In the genomic region with DNA sequence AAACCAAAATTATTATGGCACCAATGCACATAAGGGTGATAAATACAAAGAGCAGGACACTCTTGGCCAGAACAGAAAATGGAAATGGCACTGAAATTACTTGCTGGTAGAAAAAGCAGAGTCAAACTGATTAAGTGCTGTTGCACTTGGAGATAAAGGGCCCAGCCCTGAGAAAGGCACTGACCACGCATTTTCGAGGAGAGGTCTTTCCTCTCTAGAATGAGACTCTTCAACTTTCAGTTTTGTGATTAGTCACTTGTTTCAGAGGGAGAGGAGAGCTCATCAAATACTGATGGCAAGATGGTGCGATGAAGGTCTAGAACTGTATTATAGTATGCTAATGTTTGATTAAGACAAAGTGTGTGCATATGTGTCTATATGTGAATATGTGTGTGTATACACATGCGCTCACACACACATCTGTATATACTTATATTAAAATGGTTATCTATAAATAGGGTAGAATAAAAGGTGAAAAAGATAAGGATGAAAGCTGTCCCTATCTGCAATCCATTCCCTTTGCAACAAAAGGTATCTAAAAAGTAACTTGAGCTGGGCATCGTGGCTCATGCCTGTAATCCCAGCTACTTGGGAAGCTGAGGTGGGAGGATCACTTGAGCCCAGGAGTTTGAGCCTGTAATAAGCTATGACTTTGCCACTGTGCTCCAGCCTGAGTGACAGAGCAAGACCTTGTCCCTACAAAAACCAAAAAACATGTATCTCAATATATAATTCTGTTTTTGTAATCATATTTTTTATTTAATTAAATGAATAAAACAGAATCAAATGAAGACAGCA, we compare ENCODE assay signal across 13 cellular contexts. TPM values are rescaled to one million over a fixed set of nuclear protein-coding genes. Genes with fewer than 3 reads are reported as not detected.
DNase-seq lines count a peak whose midpoint lies in the region; ATAC-seq, FAIRE-seq and TF ChIP-seq lines count a peak whose summit lies in the region.
"Had no signal": no experiment of that assay in that cellular context is flagged by ENCODE, and none has a peak within 500 bp of the region (broad histone marks: within the 10 kb centered on the region; RNA-seq: fewer than 3 reads in every experiment).

No MANE protein-coding gene starts in this region.

- WGBS in upper lobe of left lung, 2 donors: 54 to 64% methylated on average over 5 of the region's 5 CpGs

- DNase-seq in GM12891 (ENCODE audit: insufficient read length, low spot score) (peak; percentile 22), GM19239 (ENCODE audit: insufficient read length, low spot score) (peak; percentile 46), HuH-7.5 (ENCODE audit: low spot score) (no peak), upper lobe of left lung (no peak), OCI-LY7 (ENCODE audit: low spot score) (no peak)
- DNase-seq in naive thymus-derived CD4-positive, alpha-beta T cell: no peak
- DNase-seq: stimulated activated CD4-positive, alpha-beta T cell treated with anti-CD3 and anti-CD28 coated beads, Interleukin-2, amount 100 ng/mL, for 48 hours had no signal

- H3K4me3 Mint-ChIP-seq in naive thymus-derived CD4-positive, alpha-beta T cell: no peak overlapping the region
- H3K4me3 Mint-ChIP-seq: B cell had no signal

- peaks cover 5 to 43% (median 17%) of the 10 kb centered on the region in 11 donors for H3K9me3 Mint-ChIP-seq in naive thymus-derived CD4-positive, alpha-beta T cell

- no peaks in the 10 kb centered on the region for H3K4me1 ChIP-seq in upper lobe of left lung
- no peaks in the 10 kb centered on the region for H3K4me1 ChIP-seq in naive thymus-derived CD4-positive, alpha-beta T cell (ENCODE audit: control insufficient read depth in 2 of 2, insufficient read depth in 2 of 2, low read length in 2 of 2)
- H3K4me1 ChIP-seq in OCI-LY7 (ENCODE audit: insufficient read depth, low read length, poor library complexity, severe bottlenecking): no peaks in the 10 kb centered on the region
- H3K4me1 ChIP-seq: breast epithelium had no signal

- FAIRE-seq in GM12891 (lab: Jason Lieb, UNC) (peak; percentile 40), GM19239 (lab: Jason Lieb, UNC) (no peak)

- no peaks in the 10 kb centered on the region for H3K36me3 ChIP-seq in upper lobe of left lung
- H3K36me3 ChIP-seq in naive thymus-derived CD4-positive, alpha-beta T cell (ENCODE audit: control insufficient read depth in 2 of 3, insufficient read depth in 3 of 3, low read length in 3 of 3): no peaks in the 10 kb centered on the region
- no peaks in the 10 kb centered on the region for H3K36me3 ChIP-seq in OCI-LY7 (ENCODE audit: insufficient read depth, low read length)
- H3K36me3 ChIP-seq: breast epithelium, thoracic aorta had no signal

- peaks cover 11 to 24% (median 22%) of the 10 kb centered on the region in 5 donors for H3K27me3 Mint-ChIP-seq in naive thymus-derived CD4-positive, alpha-beta T cell

- H3K79me2 ChIP-seq in OCI-LY7 (ENCODE audit: insufficient read depth, low read depth, low read length): no peaks in the 10 kb centered on the region

- peak; percentile 82 for ATAC-seq in HG02588 (IDR thresholded peaks at IDR 0.05; ENCODE audit: unreplicated experiment)
- ATAC-seq in HG03439 (IDR thresholded peaks at IDR 0.05; ENCODE audit: unreplicated experiment): peak; percentile 92
- no peak for ATAC-seq in upper lobe of left lung (ENCODE audit: low FRiP score in 2 of 2)
- no peak for ATAC-seq in naive thymus-derived CD4-positive, alpha-beta T cell
- ATAC-seq: SK-N-SH treated with all-trans-retinoic acid at 6 μM for 48 hours had no signal

- H4K20me1 ChIP-seq in OCI-LY7 (ENCODE audit: insufficient read depth, low read length): no peaks in the 10 kb centered on the region

- CTCF ChIA-PET in naive thymus-derived CD4-positive, alpha-beta T cell (lab: Charles Lee): no interaction called here
- CTCF ChIA-PET in OCI-LY7 (lab: Charles Lee; ENCODE audit: unreplicated experiment): no interaction called here

- H3K9me3 ChIP-seq in upper lobe of left lung (no peaks in the 10 kb centered on the region), OCI-LY7 (ENCODE audit: low read length) (0 out of 2 replicates have a peak, but pooled peaks cover 7% of the 10 kb centered on the region)
- H3K9me3 ChIP-seq in naive thymus-derived CD4-positive, alpha-beta T cell (ENCODE audit: control insufficient read depth in 2 of 3, low read length in 3 of 3): peaks cover 0 to 7% (median 0%) of the 10 kb centered on the region in 3 experiments
- H3K9me3 ChIP-seq: thoracic aorta had no signal

- TF ChIP-seq POLR2A in GM12891 (IDR thresholded peaks at IDR 0.05; ENCODE audit: low read depth, low read length) (no peak), upper lobe of left lung (IDR thresholded peaks at IDR 0.05) (no peak)

- H2AFZ ChIP-seq in OCI-LY7 (ENCODE audit: low read length): no peak overlapping the region

- no peak overlapping the region for H3K4me2 ChIP-seq in OCI-LY7 (ENCODE audit: low read length)

- H3K4me1 Mint-ChIP-seq in naive thymus-derived CD4-positive, alpha-beta T cell: peaks cover 0 to 8% (median 0%) of the 10 kb centered on the region in 7 donors
- H3K4me1 Mint-ChIP-seq: B cell had no signal

- BruUV-seq in OCI-LY7 (replicated peaks; lab: Mats Ljungman, UMichigan): no TSS peak

- H3K27me3 ChIP-seq in upper lobe of left lung: no peaks in the 10 kb centered on the region
- peaks cover 0 to under 1% of the 10 kb centered on the region in 2 donors for H3K27me3 ChIP-seq in naive thymus-derived CD4-positive, alpha-beta T cell (ENCODE audit: control insufficient read depth in 2 of 2, insufficient read depth in 2 of 2, low read length in 2 of 2)
- H3K27me3 ChIP-seq: breast epithelium had no signal

- no peak for TF ChIP-seq CTCF in upper lobe of left lung (IDR thresholded peaks at IDR 0.05)
- TF ChIP-seq CTCF in OCI-LY7 (conservative IDR thresholded peaks at IDR 0.05; ENCODE audit: low read length): no peak

- H3K36me3 Mint-ChIP-seq in naive thymus-derived CD4-positive, alpha-beta T cell: peaks cover 0 to 13% (median 5%) of the 10 kb centered on the region in 5 donors

- intact Hi-C loops in naive thymus-derived CD4-positive, alpha-beta T cell (cut with micrococcal nuclease): no loop called here
- intact Hi-C loops in OCI-LY7 (cut with micrococcal nuclease; ENCODE audit: unreplicated experiment): no loop called here

- H3K27ac ChIP-seq in upper lobe of left lung: no peak overlapping the region
- no peak overlapping the region for H3K27ac ChIP-seq in naive thymus-derived CD4-positive, alpha-beta T cell (ENCODE audit: low read depth, low read length)
- H3K27ac ChIP-seq in OCI-LY7 (ENCODE audit: low read depth, low read length, poor library complexity, severe bottlenecking): no peak overlapping the region
- H3K27ac ChIP-seq: breast epithelium, thoracic aorta had no signal

- POLR2A ChIA-PET in naive thymus-derived CD4-positive, alpha-beta T cell (lab: Charles Lee): no interaction called here
- POLR2A ChIA-PET in OCI-LY7 (lab: Charles Lee): interaction anchor here (1.2 to 1.8 kb wide), 3 partner anchors 8 to 34 kb away, joined by 3 to 6 read pairs (median 3); no protein-coding TSS in a partner anchor

- no peaks in the 10 kb centered on the region for H3K9me2 ChIP-seq in OCI-LY7 (ENCODE audit: insufficient read depth, low read length)

- no peak overlapping the region for H3K27ac Mint-ChIP-seq in naive thymus-derived CD4-positive, alpha-beta T cell
- H3K27ac Mint-ChIP-seq: B cell had no signal

- TF ChIP-seq EP300 in upper lobe of left lung (IDR thresholded peaks at IDR 0.05): no peak

- no peak overlapping the region for H3K4me3 ChIP-seq in upper lobe of left lung
- H3K4me3 ChIP-seq in naive thymus-derived CD4-positive, alpha-beta T cell (ENCODE audit: low read length): no peak overlapping the region
- no peak overlapping the region for H3K4me3 ChIP-seq in OCI-LY7 (ENCODE audit: low read depth, low read length, poor library complexity, severe bottlenecking)
- H3K4me3 ChIP-seq: breast epithelium, thoracic aorta had no signal

TF ChIP-seq in GM12891, 5 proteins besides CTCF, POLR2A, EP300 and RAD21:
- TF ChIP-seq SPI1 (IDR thresholded peaks at IDR 0.05; ENCODE audit: low read depth, low read length) (no peak), PAX5 (IDR thresholded peaks at IDR 0.05; ENCODE audit: insufficient read depth, low read length, severe bottlenecking) (no peak), POLR2AphosphoS5 (IDR thresholded peaks at IDR 0.05; ENCODE audit: low read depth, low read length) (no peak), TAF1 (IDR thresholded peaks at IDR 0.05; ENCODE audit: low read depth, low read length) (no peak), POU2F2 (IDR thresholded peaks at IDR 0.05; ENCODE audit: low read depth, low read length) (no peak)
TF ChIP-seq in GM12891: peak in this region for 0.

RNA-seq across cellular contexts. Expression of gene ZDBF2, which starts 48.8 kb away (rescaled TPM):
- polyA plus RNA-seq in GM12891 (2012; ENCODE audit: low read depth, missing spikeins): 4.7 TPM
- 10 to 100 TPM in 1 of 6 donors, 1 to 10 TPM in 5; 2.2 to 11.7 (median 6.2) TPM for total RNA-seq in upper lobe of left lung
- total RNA-seq in naive thymus-derived CD4-positive, alpha-beta T cell: 10 to 100 TPM in 4 of 5 experiments, 1 to 10 TPM in 1; 9.1 to 22.4 (median 16.0) TPM
- 1 to 10 TPM; 4.4 to 6.7 TPM for polyA plus RNA-seq in naive thymus-derived CD4-positive, alpha-beta T cell
- 13.9 and 14.0 TPM in 2 replicates for total RNA-seq in OCI-LY7 (2014; rRNA removed; shearing (Covaris generic))
- 37.0 and 44.3 TPM in 2 replicates for total RNA-seq in OCI-LY7 (2022)

Comparison
In these comparisons a context has a peak if more than half of its experiments do, and no peak if none do; other contexts are left out.
1. DNase-seq: peak in GM12891 (single experiment) and GM19239 (single experiment); none in HuH-7.5 (single experiment), upper lobe of left lung (0 of 2), naive thymus-derived CD4-positive, alpha-beta T cell (0 of 9) and OCI-LY7 (single experiment).
2. ATAC-seq: peak in HG02588 (single experiment) and HG03439 (single experiment); none in upper lobe of left lung (0 of 2) and naive thymus-derived CD4-positive, alpha-beta T cell (single experiment).